Comparison of ENCODE assay signal across 1 cellular context in the genomic region with DNA sequence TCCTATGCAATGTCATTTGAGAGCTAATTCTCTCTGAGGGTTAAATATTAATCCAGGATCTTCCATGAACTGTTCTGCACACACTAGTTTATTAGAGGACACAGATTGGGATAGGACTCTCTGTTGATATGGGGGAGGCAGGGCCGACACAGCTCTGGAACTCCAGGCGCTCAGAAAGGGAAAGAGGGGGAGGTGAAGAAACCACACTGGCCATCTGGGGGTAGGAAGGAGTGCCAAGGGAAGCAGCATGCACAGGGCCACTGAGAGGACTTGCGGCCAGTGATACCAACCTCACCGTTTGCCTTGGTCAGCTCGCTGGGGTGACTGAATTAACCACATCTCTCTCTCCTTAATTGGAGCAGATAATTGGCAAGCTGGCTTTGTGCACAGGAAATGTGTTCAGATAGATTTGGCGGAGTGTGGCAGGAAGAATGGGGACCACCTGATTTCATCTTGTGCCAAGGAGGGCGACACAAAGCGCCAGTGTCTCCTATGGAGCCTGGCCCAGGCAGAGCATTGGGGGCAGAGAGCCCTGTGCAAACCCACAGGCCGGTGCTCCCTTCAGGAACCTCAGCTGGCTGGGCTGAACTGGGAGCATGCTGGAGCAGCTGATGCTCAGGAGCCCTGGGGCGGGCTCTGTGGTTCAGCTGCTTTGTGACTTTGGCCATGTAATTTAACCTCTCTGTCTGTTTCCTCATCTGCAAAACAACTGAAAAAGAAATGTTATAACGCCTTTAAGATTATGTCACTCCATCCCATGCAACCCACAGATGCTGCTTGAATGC.
TF ChIP-seq lines count a peak whose summit lies in the region.

No MANE protein-coding gene starts in this region.

TF ChIP-seq in HepG2, 621 proteins besides CTCF, POLR2A, EP300 and RAD21 (continued from another document and continues in another):
- TF ChIP-seq, protein P1, sequence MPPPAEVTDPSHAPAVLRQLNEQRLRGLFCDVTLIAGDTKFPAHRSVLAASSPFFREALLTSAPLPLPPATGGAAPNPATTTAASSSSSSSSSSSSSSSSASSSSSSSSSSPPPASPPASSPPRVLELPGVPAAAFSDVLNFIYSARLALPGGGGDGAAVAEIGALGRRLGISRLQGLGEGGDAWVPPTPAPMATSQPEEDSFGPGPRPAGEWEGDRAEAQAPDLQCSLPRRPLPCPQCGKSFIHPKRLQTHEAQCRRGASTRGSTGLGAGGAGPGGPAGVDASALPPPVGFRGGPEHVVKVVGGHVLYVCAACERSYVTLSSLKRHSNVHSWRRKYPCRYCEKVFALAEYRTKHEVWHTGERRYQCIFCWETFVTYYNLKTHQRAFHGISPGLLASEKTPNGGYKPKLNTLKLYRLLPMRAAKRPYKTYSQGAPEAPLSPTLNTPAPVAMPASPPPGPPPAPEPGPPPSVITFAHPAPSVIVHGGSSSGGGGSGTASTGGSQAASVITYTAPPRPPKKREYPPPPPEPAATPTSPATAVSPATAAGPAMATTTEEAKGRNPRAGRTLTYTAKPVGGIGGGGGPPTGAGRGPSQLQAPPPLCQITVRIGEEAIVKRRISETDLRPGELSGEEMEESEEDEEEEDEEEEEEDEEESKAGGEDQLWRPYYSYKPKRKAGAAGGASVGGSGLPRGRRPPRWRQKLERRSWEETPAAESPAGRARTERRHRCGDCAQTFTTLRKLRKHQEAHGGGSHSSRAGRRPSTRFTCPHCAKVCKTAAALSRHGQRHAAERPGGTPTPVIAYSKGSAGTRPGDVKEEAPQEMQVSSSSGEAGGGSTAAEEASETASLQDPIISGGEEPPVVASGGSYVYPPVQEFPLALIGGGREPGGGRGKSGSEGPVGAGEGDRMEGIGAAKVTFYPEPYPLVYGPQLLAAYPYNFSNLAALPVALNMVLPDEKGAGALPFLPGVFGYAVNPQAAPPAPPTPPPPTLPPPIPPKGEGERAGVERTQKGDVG (CRISPR knock-in tag; IDR thresholded peaks at IDR 0.05; ENCODE audit: borderline replicate concordance) = no peak
- TF ChIP-seq, protein P2, sequence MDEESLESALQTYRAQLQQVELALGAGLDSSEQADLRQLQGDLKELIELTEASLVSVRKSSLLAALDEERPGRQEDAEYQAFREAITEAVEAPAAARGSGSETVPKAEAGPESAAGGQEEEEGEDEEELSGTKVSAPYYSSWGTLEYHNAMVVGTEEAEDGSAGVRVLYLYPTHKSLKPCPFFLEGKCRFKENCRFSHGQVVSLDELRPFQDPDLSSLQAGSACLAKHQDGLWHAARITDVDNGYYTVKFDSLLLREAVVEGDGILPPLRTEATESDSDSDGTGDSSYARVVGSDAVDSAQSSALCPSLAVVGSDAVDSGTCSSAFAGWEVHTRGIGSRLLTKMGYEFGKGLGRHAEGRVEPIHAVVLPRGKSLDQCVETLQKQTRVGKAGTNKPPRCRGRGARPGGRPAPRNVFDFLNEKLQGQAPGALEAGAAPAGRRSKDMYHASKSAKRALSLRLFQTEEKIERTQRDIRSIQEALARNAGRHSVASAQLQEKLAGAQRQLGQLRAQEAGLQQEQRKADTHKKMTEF (CRISPR knock-in tag; IDR thresholded peaks at IDR 0.05) = no peak
- TF ChIP-seq PCBP2 (optimal IDR thresholded peaks at IDR 0.05; ENCODE audit: low read depth, low read length, poor library complexity, severe bottlenecking) (no peak), HOXA9 (CRISPR knock-in tag; IDR thresholded peaks at IDR 0.05; ENCODE audit: borderline replicate concordance) (no peak), ZMYM4 (CRISPR knock-in tag; IDR thresholded peaks at IDR 0.05) (peak; percentile 79), MEF2D (CRISPR knock-in tag; IDR thresholded peaks at IDR 0.05) (no peak; the same call in 1 of the 2 replicates), PLRG1 (conservative IDR thresholded peaks at IDR 0.05) (no peak), SRF (IDR thresholded peaks at IDR 0.05; ENCODE audit: low read depth, low read length) (no peak), ASH2L (IDR thresholded peaks at IDR 0.05; ENCODE audit: insufficient read length, low read depth, low read length) (no peak), ERF (CRISPR knock-in tag; IDR thresholded peaks at IDR 0.05) (0 out of 2 replicates have a peak, but pooled peaks have one; percentile 13), ZNF768 (CRISPR knock-in tag; IDR thresholded peaks at IDR 0.05) (peak; percentile 79), PAWR (CRISPR knock-in tag; IDR thresholded peaks at IDR 0.05; ENCODE audit: borderline replicate concordance) (no peak), ELF1 (CRISPR knock-in tag; IDR thresholded peaks at IDR 0.05) (0 out of 2 replicates have a peak, but pooled peaks have one; percentile 8), NR2F6 (IDR thresholded peaks at IDR 0.05) (no peak), NR2F6 (CRISPR knock-in tag; IDR thresholded peaks at IDR 0.05) (0 out of 2 replicates have a peak, but pooled peaks have one; percentile 22), CCAR2 (optimal IDR thresholded peaks at IDR 0.05; ENCODE audit: low read depth, low read length) (no peak), PRPF4 (IDR thresholded peaks at IDR 0.05; ENCODE audit: low read depth, low read length, poor library complexity, severe bottlenecking) (no peak), KDM5A (IDR thresholded peaks at IDR 0.05; ENCODE audit: borderline replicate concordance, low read length) (no peak), BRD4 (CRISPR knock-in tag; IDR thresholded peaks at IDR 0.05) (no peak), POLR2AphosphoS5 (IDR thresholded peaks at IDR 0.05; ENCODE audit: low read depth, low read length) (peak; percentile 54), MEIS1 (CRISPR knock-in tag; IDR thresholded peaks at IDR 0.05; ENCODE audit: borderline replicate concordance) (0 out of 2 replicates have a peak, but pooled peaks have one; percentile 35), ARHGAP35 (CRISPR knock-in tag; IDR thresholded peaks at IDR 0.05; ENCODE audit: borderline replicate concordance) (no peak), KDM6A (CRISPR knock-in tag; IDR thresholded peaks at IDR 0.05; ENCODE audit: low read depth) (no peak; the same call in 1 of the 2 replicates), ZNF337 (CRISPR knock-in tag; IDR thresholded peaks at IDR 0.05; ENCODE audit: borderline replicate concordance, low read depth) (no peak), RBFOX2 (IDR thresholded peaks at IDR 0.05; ENCODE audit: low read depth, low read length) (0 out of 2 replicates have a peak, but pooled peaks have one; percentile 21), KLF13 (CRISPR knock-in tag; IDR thresholded peaks at IDR 0.05) (no peak), ZNF121 (CRISPR knock-in tag; IDR thresholded peaks at IDR 0.05) (no peak), ZNF775 (CRISPR knock-in tag; IDR thresholded peaks at IDR 0.05; ENCODE audit: borderline replicate concordance) (0 out of 2 replicates have a peak, but pooled peaks have one; percentile 27), ZEB1 (IDR thresholded peaks at IDR 0.05; ENCODE audit: insufficient replicate concordance, low read depth) (no peak)
- TF ChIP-seq, protein P3, sequence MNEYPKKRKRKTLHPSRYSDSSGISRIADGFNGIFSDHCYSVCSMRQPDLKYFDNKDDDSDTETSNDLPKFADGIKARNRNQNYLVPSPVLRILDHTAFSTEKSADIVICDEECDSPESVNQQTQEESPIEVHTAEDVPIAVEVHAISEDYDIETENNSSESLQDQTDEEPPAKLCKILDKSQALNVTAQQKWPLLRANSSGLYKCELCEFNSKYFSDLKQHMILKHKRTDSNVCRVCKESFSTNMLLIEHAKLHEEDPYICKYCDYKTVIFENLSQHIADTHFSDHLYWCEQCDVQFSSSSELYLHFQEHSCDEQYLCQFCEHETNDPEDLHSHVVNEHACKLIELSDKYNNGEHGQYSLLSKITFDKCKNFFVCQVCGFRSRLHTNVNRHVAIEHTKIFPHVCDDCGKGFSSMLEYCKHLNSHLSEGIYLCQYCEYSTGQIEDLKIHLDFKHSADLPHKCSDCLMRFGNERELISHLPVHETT (CRISPR knock-in tag; conservative IDR thresholded peaks at IDR 0.05) = no peak; the same call in 1 of the 2 replicates
- TF ChIP-seq, protein P4, sequence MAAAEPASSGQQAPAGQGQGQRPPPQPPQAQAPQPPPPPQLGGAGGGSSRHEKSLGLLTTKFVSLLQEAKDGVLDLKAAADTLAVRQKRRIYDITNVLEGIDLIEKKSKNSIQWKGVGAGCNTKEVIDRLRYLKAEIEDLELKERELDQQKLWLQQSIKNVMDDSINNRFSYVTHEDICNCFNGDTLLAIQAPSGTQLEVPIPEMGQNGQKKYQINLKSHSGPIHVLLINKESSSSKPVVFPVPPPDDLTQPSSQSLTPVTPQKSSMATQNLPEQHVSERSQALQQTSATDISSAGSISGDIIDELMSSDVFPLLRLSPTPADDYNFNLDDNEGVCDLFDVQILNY (CRISPR knock-in tag; conservative IDR thresholded peaks at IDR 0.05) = no peak
- TF ChIP-seq, protein P5, sequence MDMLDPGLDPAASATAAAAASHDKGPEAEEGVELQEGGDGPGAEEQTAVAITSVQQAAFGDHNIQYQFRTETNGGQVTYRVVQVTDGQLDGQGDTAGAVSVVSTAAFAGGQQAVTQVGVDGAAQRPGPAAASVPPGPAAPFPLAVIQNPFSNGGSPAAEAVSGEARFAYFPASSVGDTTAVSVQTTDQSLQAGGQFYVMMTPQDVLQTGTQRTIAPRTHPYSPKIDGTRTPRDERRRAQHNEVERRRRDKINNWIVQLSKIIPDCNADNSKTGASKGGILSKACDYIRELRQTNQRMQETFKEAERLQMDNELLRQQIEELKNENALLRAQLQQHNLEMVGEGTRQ (IDR thresholded peaks at IDR 0.05; ENCODE audit: low read depth, low read length) = no peak
- TF ChIP-seq, protein P5 (CRISPR knock-in tag; IDR thresholded peaks at IDR 0.05; ENCODE audit: borderline replicate concordance) = no peak
- TF ChIP-seq, protein P6, sequence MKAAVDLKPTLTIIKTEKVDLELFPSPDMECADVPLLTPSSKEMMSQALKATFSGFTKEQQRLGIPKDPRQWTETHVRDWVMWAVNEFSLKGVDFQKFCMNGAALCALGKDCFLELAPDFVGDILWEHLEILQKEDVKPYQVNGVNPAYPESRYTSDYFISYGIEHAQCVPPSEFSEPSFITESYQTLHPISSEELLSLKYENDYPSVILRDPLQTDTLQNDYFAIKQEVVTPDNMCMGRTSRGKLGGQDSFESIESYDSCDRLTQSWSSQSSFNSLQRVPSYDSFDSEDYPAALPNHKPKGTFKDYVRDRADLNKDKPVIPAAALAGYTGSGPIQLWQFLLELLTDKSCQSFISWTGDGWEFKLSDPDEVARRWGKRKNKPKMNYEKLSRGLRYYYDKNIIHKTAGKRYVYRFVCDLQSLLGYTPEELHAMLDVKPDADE (CRISPR knock-in tag; IDR thresholded peaks at IDR 0.05) = no peak
- TF ChIP-seq, protein P7, sequence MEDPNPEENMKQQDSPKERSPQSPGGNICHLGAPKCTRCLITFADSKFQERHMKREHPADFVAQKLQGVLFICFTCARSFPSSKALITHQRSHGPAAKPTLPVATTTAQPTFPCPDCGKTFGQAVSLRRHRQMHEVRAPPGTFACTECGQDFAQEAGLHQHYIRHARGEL (CRISPR knock-in tag; IDR thresholded peaks at IDR 0.05) = no peak
- TF ChIP-seq, protein P8, sequence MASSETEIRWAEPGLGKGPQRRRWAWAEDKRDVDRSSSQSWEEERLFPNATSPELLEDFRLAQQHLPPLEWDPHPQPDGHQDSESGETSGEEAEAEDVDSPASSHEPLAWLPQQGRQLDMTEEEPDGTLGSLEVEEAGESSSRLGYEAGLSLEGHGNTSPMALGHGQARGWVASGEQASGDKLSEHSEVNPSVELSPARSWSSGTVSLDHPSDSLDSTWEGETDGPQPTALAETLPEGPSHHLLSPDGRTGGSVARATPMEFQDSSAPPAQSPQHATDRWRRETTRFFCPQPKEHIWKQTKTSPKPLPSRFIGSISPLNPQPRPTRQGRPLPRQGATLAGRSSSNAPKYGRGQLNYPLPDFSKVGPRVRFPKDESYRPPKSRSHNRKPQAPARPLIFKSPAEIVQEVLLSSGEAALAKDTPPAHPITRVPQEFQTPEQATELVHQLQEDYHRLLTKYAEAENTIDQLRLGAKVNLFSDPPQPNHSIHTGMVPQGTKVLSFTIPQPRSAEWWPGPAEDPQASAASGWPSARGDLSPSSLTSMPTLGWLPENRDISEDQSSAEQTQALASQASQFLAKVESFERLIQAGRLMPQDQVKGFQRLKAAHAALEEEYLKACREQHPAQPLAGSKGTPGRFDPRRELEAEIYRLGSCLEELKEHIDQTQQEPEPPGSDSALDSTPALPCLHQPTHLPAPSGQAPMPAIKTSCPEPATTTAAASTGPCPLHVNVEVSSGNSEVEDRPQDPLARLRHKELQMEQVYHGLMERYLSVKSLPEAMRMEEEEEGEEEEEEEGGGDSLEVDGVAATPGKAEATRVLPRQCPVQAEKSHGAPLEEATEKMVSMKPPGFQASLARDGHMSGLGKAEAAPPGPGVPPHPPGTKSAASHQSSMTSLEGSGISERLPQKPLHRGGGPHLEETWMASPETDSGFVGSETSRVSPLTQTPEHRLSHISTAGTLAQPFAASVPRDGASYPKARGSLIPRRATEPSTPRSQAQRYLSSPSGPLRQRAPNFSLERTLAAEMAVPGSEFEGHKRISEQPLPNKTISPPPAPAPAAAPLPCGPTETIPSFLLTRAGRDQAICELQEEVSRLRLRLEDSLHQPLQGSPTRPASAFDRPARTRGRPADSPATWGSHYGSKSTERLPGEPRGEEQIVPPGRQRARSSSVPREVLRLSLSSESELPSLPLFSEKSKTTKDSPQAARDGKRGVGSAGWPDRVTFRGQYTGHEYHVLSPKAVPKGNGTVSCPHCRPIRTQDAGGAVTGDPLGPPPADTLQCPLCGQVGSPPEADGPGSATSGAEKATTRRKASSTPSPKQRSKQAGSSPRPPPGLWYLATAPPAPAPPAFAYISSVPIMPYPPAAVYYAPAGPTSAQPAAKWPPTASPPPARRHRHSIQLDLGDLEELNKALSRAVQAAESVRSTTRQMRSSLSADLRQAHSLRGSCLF (CRISPR knock-in tag; IDR thresholded peaks at IDR 0.05; ENCODE audit: borderline replicate concordance) = no peak
- TF ChIP-seq, protein P9, sequence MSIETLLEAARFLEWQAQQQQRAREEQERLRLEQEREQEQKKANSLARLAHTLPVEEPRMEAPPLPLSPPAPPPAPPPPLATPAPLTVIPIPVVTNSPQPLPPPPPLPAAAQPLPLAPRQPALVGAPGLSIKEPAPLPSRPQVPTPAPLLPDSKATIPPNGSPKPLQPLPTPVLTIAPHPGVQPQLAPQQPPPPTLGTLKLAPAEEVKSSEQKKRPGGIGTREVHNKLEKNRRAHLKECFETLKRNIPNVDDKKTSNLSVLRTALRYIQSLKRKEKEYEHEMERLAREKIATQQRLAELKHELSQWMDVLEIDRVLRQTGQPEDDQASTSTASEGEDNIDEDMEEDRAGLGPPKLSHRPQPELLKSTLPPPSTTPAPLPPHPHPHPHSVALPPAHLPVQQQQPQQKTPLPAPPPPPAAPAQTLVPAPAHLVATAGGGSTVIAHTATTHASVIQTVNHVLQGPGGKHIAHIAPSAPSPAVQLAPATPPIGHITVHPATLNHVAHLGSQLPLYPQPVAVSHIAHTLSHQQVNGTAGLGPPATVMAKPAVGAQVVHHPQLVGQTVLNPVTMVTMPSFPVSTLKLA (IDR thresholded peaks at IDR 0.05) = no peak
- TF ChIP-seq, protein P10, sequence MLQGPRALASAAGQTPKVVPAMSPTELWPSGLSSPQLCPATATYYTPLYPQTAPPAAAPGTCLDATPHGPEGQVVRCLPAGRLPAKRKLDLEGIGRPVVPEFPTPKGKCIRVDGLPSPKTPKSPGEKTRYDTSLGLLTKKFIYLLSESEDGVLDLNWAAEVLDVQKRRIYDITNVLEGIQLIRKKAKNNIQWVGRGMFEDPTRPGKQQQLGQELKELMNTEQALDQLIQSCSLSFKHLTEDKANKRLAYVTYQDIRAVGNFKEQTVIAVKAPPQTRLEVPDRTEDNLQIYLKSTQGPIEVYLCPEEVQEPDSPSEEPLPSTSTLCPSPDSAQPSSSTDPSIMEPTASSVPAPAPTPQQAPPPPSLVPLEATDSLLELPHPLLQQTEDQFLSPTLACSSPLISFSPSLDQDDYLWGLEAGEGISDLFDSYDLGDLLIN (CRISPR knock-in tag; IDR thresholded peaks at IDR 0.05; ENCODE audit: borderline replicate concordance) = no peak
